Comparison of ENCODE assay signal across 1 cellular context in genomic region chr7:130151591-130152269, GRCh38.
TF ChIP-seq lines count a peak whose summit lies in the region.

No MANE protein-coding gene starts in this region.

TF ChIP-seq in H1, 55 proteins besides CTCF, POLR2A, EP300 and RAD21:
- TF ChIP-seq YY1 (IDR thresholded peaks at IDR 0.05; ENCODE audit: low read depth, low read length) (no peak), TAF7 (optimal IDR thresholded peaks at IDR 0.05; ENCODE audit: borderline replicate concordance, low read depth, low read length) (no peak), CHD2 (IDR thresholded peaks at IDR 0.05; ENCODE audit: low read length) (no peak), MAFK (IDR thresholded peaks at IDR 0.05; ENCODE audit: low read depth, low read length) (no peak), ATF3 (IDR thresholded peaks at IDR 0.05; ENCODE audit: insufficient read depth, low read depth, low read length) (no peak), GABPA (IDR thresholded peaks at IDR 0.05; ENCODE audit: borderline replicate concordance, insufficient read depth, low read length) (no peak), JUN (IDR thresholded peaks at IDR 0.05; ENCODE audit: low read depth, low read length) (no peak), HDAC6 (IDR thresholded peaks at IDR 0.05; ENCODE audit: low read depth, low read length) (no peak), USF2 (IDR thresholded peaks at IDR 0.05; ENCODE audit: low read length) (no peak), CHD1 (IDR thresholded peaks at IDR 0.05; ENCODE audit: low read depth, low read length) (no peak), ATF2 (IDR thresholded peaks at IDR 0.05; ENCODE audit: low read length) (no peak), POU5F1 (IDR thresholded peaks at IDR 0.05; ENCODE audit: low read depth, low read length) (no peak), KDM5A (IDR thresholded peaks at IDR 0.05; ENCODE audit: low read length) (no peak), RFX5 (IDR thresholded peaks at IDR 0.05; ENCODE audit: borderline replicate concordance, low read depth, low read length) (no peak), NANOG (IDR thresholded peaks at IDR 0.05; ENCODE audit: insufficient read depth, low read depth, low read length, poor library complexity, severe bottlenecking) (no peak), SP2 (IDR thresholded peaks at IDR 0.05; ENCODE audit: low read length) (no peak), CHD7 (IDR thresholded peaks at IDR 0.05; ENCODE audit: insufficient replicate concordance, low read length) (no peak), JUND (IDR thresholded peaks at IDR 0.05; ENCODE audit: low read length) (no peak)
